In genomic region chr10:50470345-50470744, GRCh38 we compare ENCODE assay signal across 9 cellular contexts.
A peak's percentile ranks its signal among the peaks of the same experiment; 100 is the strongest.
DNase-seq lines count a peak whose midpoint lies in the region; ATAC-seq and TF ChIP-seq lines count a peak whose summit lies in the region.
"Had no signal": no experiment of that assay in that cellular context is flagged by ENCODE, and none has a peak within 500 bp of the region (broad histone marks: within the 10 kb centered on the region; RNA-seq: fewer than 3 reads in every experiment).

No MANE protein-coding gene starts in this region.

- H3K36me3 Mint-ChIP-seq in chondrocyte (ENCODE audit: low read depth) = peaks cover 1% of the 10 kb centered on the region

- TF ChIP-seq POLR2A in vagina (IDR thresholded peaks at IDR 0.05) = no peak

- H3K9me3 ChIP-seq in right cardiac atrium (ENCODE audit: control insufficient read depth, low read length) (no peaks in the 10 kb centered on the region), vagina (no peaks in the 10 kb centered on the region)

- no peaks in the 10 kb centered on the region for H3K36me3 ChIP-seq in vagina

- H3K27me3 ChIP-seq in right cardiac atrium (ENCODE audit: control insufficient read depth, insufficient read depth) (no peaks in the 10 kb centered on the region), vagina (no peaks in the 10 kb centered on the region)

- peaks cover 27% of the 10 kb centered on the region for H3K4me1 Mint-ChIP-seq in chondrocyte (ENCODE audit: low read depth)

- H3K4me3 Mint-ChIP-seq in chondrocyte (ENCODE audit: unreplicated experiment) = no peak overlapping the region

- no peak for TF ChIP-seq CTCF in chondrocyte (IDR thresholded peaks at IDR 0.05)
- TF ChIP-seq CTCF in vagina (IDR thresholded peaks at IDR 0.05) = no peak

- ATAC-seq in left ventricle myocardium superior = peak; percentile 23
- ATAC-seq in right cardiac atrium = no peak
- ATAC-seq in HG03108 (IDR thresholded peaks at IDR 0.05; ENCODE audit: unreplicated experiment) = peak; percentile 63

- H3K4me3 ChIP-seq in right cardiac atrium (ENCODE audit: low read length) (no peak overlapping the region), vagina (no peak overlapping the region)

- H3K4me1 ChIP-seq in right cardiac atrium (ENCODE audit: control insufficient read depth, insufficient read depth, low read length) (peaks cover 11% of the 10 kb centered on the region), vagina (peaks cover 38% of the 10 kb centered on the region)

- no peaks in the 10 kb centered on the region for H3K9me3 Mint-ChIP-seq in chondrocyte (ENCODE audit: low read depth)

- DNase-seq in left ventricle myocardium superior (no peak), right cardiac atrium (no peak), chondrocyte (ENCODE audit: low spot score) (no peak), vagina (ENCODE audit: extremely low spot score in 2 of 2) (no peak), amniotic stem cell (lab: John Stamatoyannopoulos, UW) (no peak), GOT3 (lab: John Stamatoyannopoulos, UW) (no peak), activated gamma-delta T cell treated with Interleukin-2 at 50 U/mL for 16 hours (no peak)
- DNase-seq: posterior cingulate gyrus had no signal

- no peak overlapping the region for H3K27ac ChIP-seq in right cardiac atrium (ENCODE audit: low read length)
- peak overlapping the region; percentile 13 for H3K27ac ChIP-seq in vagina

- intact Hi-C loops in left ventricle myocardium superior (cut with micrococcal nuclease) = no loop called here
- intact Hi-C loops in right cardiac atrium (cut with DNase I) = no loop called here
- intact Hi-C loops in vagina (cut with DNase I) = no loop called here

- H3K27ac Mint-ChIP-seq in chondrocyte (ENCODE audit: unreplicated experiment) = peak overlapping the region; percentile 30

- H3K27me3 Mint-ChIP-seq in chondrocyte (ENCODE audit: low read depth) = no peaks in the 10 kb centered on the region

Comparison
In these comparisons a context has a peak if more than half of its experiments do, and no peak if none do; other contexts are left out.
1. ATAC-seq: peak in left ventricle myocardium superior (single experiment) and HG03108 (single experiment); none in right cardiac atrium (0 of 2).